1 cellular context compared by ENCODE assay signal in the genomic region with DNA sequence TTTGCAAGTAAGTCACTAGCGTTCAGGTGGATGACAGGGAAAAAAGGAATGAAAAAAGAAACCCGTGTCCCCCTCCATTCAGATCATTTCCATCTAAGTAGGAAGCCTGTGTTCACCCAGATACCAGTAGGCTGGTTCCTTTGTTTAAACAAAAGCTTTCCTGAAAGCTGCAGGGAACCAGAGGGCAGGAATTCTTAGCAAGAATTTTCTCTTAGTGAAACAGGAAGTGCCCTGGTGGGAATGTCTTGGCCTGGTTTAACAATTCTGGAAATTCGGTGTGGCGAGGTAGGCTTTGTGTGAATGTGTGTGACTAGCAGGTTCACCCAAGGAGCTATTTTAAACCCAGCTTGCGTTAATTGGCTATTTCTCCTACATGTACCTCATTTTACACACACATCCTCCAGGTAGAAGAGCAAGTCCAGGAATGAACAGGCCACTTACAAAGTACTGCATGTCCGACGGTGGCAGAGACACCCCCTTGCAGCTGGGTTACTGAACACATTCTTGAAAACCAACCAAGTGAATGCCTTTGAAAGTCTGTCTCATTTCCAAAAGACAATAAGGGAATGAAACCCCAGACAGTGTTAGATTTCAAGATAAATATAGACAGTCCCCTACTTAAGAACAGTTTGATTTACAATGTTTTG.
TF ChIP-seq lines count a peak whose summit lies in the region.

No MANE protein-coding gene starts in this region.

TF ChIP-seq in H1, 55 proteins besides CTCF, POLR2A, EP300 and RAD21:
- TF ChIP-seq PHF8 (conservative IDR thresholded peaks at IDR 0.05; ENCODE audit: low read depth, low read length) = no peak
- TF ChIP-seq HDAC2 (IDR thresholded peaks at IDR 0.05; ENCODE audit: borderline replicate concordance in 1 of 2, low read depth in 2 of 2, low read length in 2 of 2) = peak in 1 of 2 experiments; percentile 91; a peak in 1 of 4 replicates
- TF ChIP-seq EGR1 (IDR thresholded peaks at IDR 0.05; ENCODE audit: borderline replicate concordance, low read depth, low read length) = peak; percentile 73
- TF ChIP-seq, protein P1, sequence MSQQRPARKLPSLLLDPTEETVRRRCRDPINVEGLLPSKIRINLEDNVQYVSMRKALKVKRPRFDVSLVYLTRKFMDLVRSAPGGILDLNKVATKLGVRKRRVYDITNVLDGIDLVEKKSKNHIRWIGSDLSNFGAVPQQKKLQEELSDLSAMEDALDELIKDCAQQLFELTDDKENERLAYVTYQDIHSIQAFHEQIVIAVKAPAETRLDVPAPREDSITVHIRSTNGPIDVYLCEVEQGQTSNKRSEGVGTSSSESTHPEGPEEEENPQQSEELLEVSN (IDR thresholded peaks at IDR 0.05) = no peak
- no peak for TF ChIP-seq CHD1 (IDR thresholded peaks at IDR 0.05; ENCODE audit: low read depth, low read length)
- 0 out of 2 replicates have a peak, but pooled peaks have one; percentile 4 for TF ChIP-seq BACH1 (IDR thresholded peaks at IDR 0.05; ENCODE audit: low read length)
- no peak for TF ChIP-seq BRCA1 (IDR thresholded peaks at IDR 0.05; ENCODE audit: low read depth, low read length)
- TF ChIP-seq SIRT6 (IDR thresholded peaks at IDR 0.05; ENCODE audit: low read length) = no peak
- TF ChIP-seq TEAD4 (IDR thresholded peaks at IDR 0.05; ENCODE audit: low read depth, low read length) = peak; percentile 94
- peak; percentile 25; the same call in 1 of the 2 replicates for TF ChIP-seq YY1 (IDR thresholded peaks at IDR 0.05; ENCODE audit: low read depth, low read length)
- no peak for TF ChIP-seq JUN (IDR thresholded peaks at IDR 0.05; ENCODE audit: low read depth, low read length)
- TF ChIP-seq NANOG (IDR thresholded peaks at IDR 0.05; ENCODE audit: insufficient read depth, low read depth, low read length, poor library complexity, severe bottlenecking) = peak; percentile 15
- no peak for TF ChIP-seq ASH2L (IDR thresholded peaks at IDR 0.05; ENCODE audit: low read length)
- TF ChIP-seq SP1 (IDR thresholded peaks at IDR 0.05; ENCODE audit: low read depth, low read length) = peak; percentile 78; the same call in 1 of the 2 replicates
- TF ChIP-seq TCF12 (IDR thresholded peaks at IDR 0.05; ENCODE audit: low read depth, low read length) = 0 out of 2 replicates have a peak, but pooled peaks have one; percentile 56
